ENCODE assay signal across 8 cellular contexts in the genomic region with DNA sequence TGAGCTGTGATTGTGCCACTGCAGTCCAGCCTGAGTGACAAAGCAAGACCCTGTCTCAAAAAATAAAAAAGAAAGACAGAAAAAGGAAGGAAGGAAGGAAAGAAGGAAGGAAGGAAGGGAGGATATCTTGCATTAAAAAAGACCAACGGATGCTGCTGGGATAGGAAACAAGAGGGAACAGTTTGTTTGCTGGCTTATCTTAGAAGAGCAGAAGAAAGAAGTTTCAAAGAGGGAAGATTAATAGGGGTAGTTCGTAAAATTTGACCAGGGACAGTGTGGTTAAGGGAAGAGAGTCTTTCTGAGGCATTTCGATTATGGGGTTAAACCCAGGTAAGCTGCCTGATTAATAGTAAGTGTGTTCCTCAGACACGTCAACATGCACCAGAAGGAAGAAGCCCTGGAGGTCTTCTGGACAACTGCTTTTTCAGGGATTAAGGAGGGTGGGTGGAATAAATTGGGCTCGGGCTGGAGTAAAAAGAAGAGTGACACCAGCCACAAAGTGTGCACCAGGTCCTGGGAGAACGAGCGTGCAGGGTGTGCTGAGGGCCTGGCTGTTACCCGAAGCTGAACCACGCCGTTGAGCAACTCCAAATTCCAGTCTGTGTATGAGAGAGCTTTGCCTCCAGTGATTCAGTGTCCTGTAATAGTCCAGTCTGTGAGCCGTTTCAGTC. TPM values are rescaled to one million over a fixed set of nuclear protein-coding genes. Genes with fewer than 3 reads are reported as not detected.
DNase-seq lines count a peak whose midpoint lies in the region; ATAC-seq and TF ChIP-seq lines count a peak whose summit lies in the region.

No MANE protein-coding gene starts in this region.

- H3K27me3 Mint-ChIP-seq in T-helper 1 cell treated with Interleukin-12 subunit alpha and Interleukin-12 subunit beta and Interleukin-4 antibody, amounts not matched to agents 30 μg/mL and 1 μg/mL, for 36 hours (ENCODE audit: low read depth), result no peaks in the 10 kb centered on the region
- no peaks in the 10 kb centered on the region for H3K27me3 Mint-ChIP-seq in effector memory CD8-positive, alpha-beta T cell

- TF ChIP-seq CTCF in PC-3 (conservative IDR thresholded peaks at IDR 0.05; ENCODE audit: low read depth, low read length) (no peak), dorsolateral prefrontal cortex (IDR thresholded peaks at IDR 0.05 in 54 of 56, conservative IDR thresholded peaks at IDR 0.05 in 2 of 56; ENCODE audit: low read depth in 1 of 56, partially characterized antibody in 56 of 56) (no peak)

- H3K4me2 ChIP-seq in PC-3 (ENCODE audit: low read length), result peak overlapping the region; percentile 42

- H3K9me2 ChIP-seq in PC-3 (replicated peaks; ENCODE audit: low read length), result no peaks in the 10 kb centered on the region

- ATAC-seq in PC-3 (peak; percentile 21; the same call in 1 of the 2 replicates), SK-N-SH treated with all-trans-retinoic acid at 6 μM for 48 hours (no peak)
- ATAC-seq in effector memory CD8-positive, alpha-beta T cell (replicated peaks), result no peak

- no TSS peak for BruUV-seq in PC-3 (replicated peaks; lab: Mats Ljungman, UMichigan)

- peak overlapping the region; percentile 78 for H3K27ac Mint-ChIP-seq in T-helper 1 cell treated with Interleukin-12 subunit alpha and Interleukin-12 subunit beta and Interleukin-4 antibody, amounts not matched to agents 30 μg/mL and 1 μg/mL, for 36 hours
- H3K27ac Mint-ChIP-seq in effector memory CD8-positive, alpha-beta T cell, result peak overlapping the region; percentile 65 to 98

- intact Hi-C loops in PC-3 (cut with micrococcal nuclease), result loop anchor here (5.0 to 10.0 kb wide), 2 partner anchors 37 to 190 kb away; no protein-coding TSS in a partner anchor
- intact Hi-C loops in dorsolateral prefrontal cortex (cut with DNase I), result loop anchor here in 1 of 2 donors (5.0 kb wide), 1 partner anchor 47 kb away; no protein-coding TSS in a partner anchor

- DNase-seq in T-helper 1 cell (no peak), PC-3 (peak; percentile 82), dorsolateral prefrontal cortex (no peak)
- no peak for DNase-seq in effector memory CD8-positive, alpha-beta T cell
- DNase-seq in stimulated activated CD4-positive, alpha-beta T cell treated with anti-CD3 and anti-CD28 coated beads, Interleukin-1b, Interleukin-23, amount 100 ng/mL, for 48 hours, result no peak

- H3K36me3 ChIP-seq in PC-3 (ENCODE audit: low read depth, low read length), result no peaks in the 10 kb centered on the region
- no peaks in the 10 kb centered on the region for H3K36me3 ChIP-seq in skeletal muscle tissue (ENCODE audit: control insufficient read depth in 3 of 3, insufficient read depth in 3 of 3, low read length in 3 of 3)

- peak overlapping the region; percentile 83 for H3K4me3 Mint-ChIP-seq in T-helper 1 cell treated with Interleukin-12 subunit alpha and Interleukin-12 subunit beta and Interleukin-4 antibody, amounts not matched to agents 30 μg/mL and 1 μg/mL, for 36 hours
- peak overlapping the region; percentile 70 to 83 for H3K4me3 Mint-ChIP-seq in effector memory CD8-positive, alpha-beta T cell

- H3K9me3 ChIP-seq in PC-3 (ENCODE audit: low read length), result no peaks in the 10 kb centered on the region
- no peaks in the 10 kb centered on the region for H3K9me3 ChIP-seq in skeletal muscle tissue (ENCODE audit: control insufficient read depth in 3 of 3, low read length in 3 of 3)

- H3K27me3 ChIP-seq in PC-3 (ENCODE audit: low read length), result no peaks in the 10 kb centered on the region
- H3K27me3 ChIP-seq in skeletal muscle tissue (ENCODE audit: control insufficient read depth in 3 of 3, insufficient read depth in 3 of 3, low read length in 3 of 3), result no peaks in the 10 kb centered on the region
- H3K27me3 ChIP-seq in dorsolateral prefrontal cortex, result peaks cover 0 to 4% (median 0%) of the 10 kb centered on the region in 45 donors

- peaks cover 67% of the 10 kb centered on the region for H3K4me1 Mint-ChIP-seq in T-helper 1 cell treated with Interleukin-12 subunit alpha and Interleukin-12 subunit beta and Interleukin-4 antibody, amounts not matched to agents 30 μg/mL and 1 μg/mL, for 36 hours (ENCODE audit: low read depth)
- peaks cover 53 to 74% of the 10 kb centered on the region in 2 donors for H3K4me1 Mint-ChIP-seq in effector memory CD8-positive, alpha-beta T cell (ENCODE audit: low read depth in 2 of 2)

- H3K4me1 ChIP-seq in PC-3 (ENCODE audit: insufficient read depth, low read length), result peaks cover 46% of the 10 kb centered on the region
- peaks cover 0 to 8% (median 4%) of the 10 kb centered on the region in 3 donors for H3K4me1 ChIP-seq in skeletal muscle tissue (ENCODE audit: control insufficient read depth in 3 of 3, insufficient read depth in 3 of 3, low read length in 3 of 3)

- no peaks in the 10 kb centered on the region for H3K9me3 Mint-ChIP-seq in T-helper 1 cell treated with Interleukin-12 subunit alpha and Interleukin-12 subunit beta and Interleukin-4 antibody, amounts not matched to agents 30 μg/mL and 1 μg/mL, for 36 hours
- H3K9me3 Mint-ChIP-seq in effector memory CD8-positive, alpha-beta T cell, result no peaks in the 10 kb centered on the region

- H3F3A ChIP-seq in PC-3 (ENCODE audit: low read length, unreplicated experiment), result no peaks in the 10 kb centered on the region

- H4K20me1 ChIP-seq in PC-3 (ENCODE audit: low read length), result no peaks in the 10 kb centered on the region

- H3K79me2 ChIP-seq in PC-3 (ENCODE audit: low read length), result no peaks in the 10 kb centered on the region

- H3K9ac ChIP-seq in PC-3 (ENCODE audit: low read length) (no peak overlapping the region), skeletal muscle tissue (ENCODE audit: low read depth in 1 of 3, low read length in 3 of 3) (no peak overlapping the region)

- H3K36me3 Mint-ChIP-seq in T-helper 1 cell treated with Interleukin-12 subunit alpha and Interleukin-12 subunit beta and Interleukin-4 antibody, amounts not matched to agents 30 μg/mL and 1 μg/mL, for 36 hours (ENCODE audit: low read depth), result peaks cover 37% of the 10 kb centered on the region
- H3K36me3 Mint-ChIP-seq in effector memory CD8-positive, alpha-beta T cell (ENCODE audit: insufficient read depth), result peaks cover 30% of the 10 kb centered on the region

- H3K27ac ChIP-seq in PC-3 (ENCODE audit: low read length), result peak overlapping the region; percentile 90
- H3K27ac ChIP-seq in skeletal muscle tissue (ENCODE audit: low read depth, low read length), result peak overlapping the region; percentile 36
- H3K27ac ChIP-seq in dorsolateral prefrontal cortex, result no peak overlapping the region

- H3K4me3 ChIP-seq in PC-3 (ENCODE audit: low read length), result no peak overlapping the region
- no peak overlapping the region for H3K4me3 ChIP-seq in skeletal muscle tissue (ENCODE audit: low read length in 3 of 3)
- H3K4me3 ChIP-seq in dorsolateral prefrontal cortex, result no peak overlapping the region

- POLR2A ChIA-PET in PC-3 (lab: Charles Lee; ENCODE audit: unreplicated experiment), result no interaction called here

- CTCF ChIA-PET in PC-3 (lab: Charles Lee), result no interaction called here

- H2AFZ ChIP-seq in PC-3 (ENCODE audit: low read length), result peak overlapping the region; percentile 65

TF ChIP-seq in SK-N-SH treated with all-trans-retinoic acid at 6 μM for 48 hours, 23 proteins besides CTCF, POLR2A, EP300 and RAD21:
- TF ChIP-seq ZNF565 (CRISPR knock-in tag; conservative IDR thresholded peaks at IDR 0.05; ENCODE audit: low read depth) (no peak), RARB (CRISPR knock-in tag; IDR thresholded peaks at IDR 0.05) (no peak), ESRRG (CRISPR knock-in tag; IDR thresholded peaks at IDR 0.05) (no peak), ZC3H10 (CRISPR knock-in tag; IDR thresholded peaks at IDR 0.05) (no peak), CSDC2 (CRISPR knock-in tag; IDR thresholded peaks at IDR 0.05) (no peak), TCF4 (CRISPR knock-in tag; IDR thresholded peaks at IDR 0.05; ENCODE audit: borderline replicate concordance) (no peak), ZNF8 (CRISPR knock-in tag; IDR thresholded peaks at IDR 0.05) (no peak), ZFP30 (CRISPR knock-in tag; IDR thresholded peaks at IDR 0.05) (no peak), PPARA (CRISPR knock-in tag; IDR thresholded peaks at IDR 0.05; ENCODE audit: borderline replicate concordance) (no peak), ISL1 (CRISPR knock-in tag; IDR thresholded peaks at IDR 0.05) (no peak)
- TF ChIP-seq, protein P1, sequence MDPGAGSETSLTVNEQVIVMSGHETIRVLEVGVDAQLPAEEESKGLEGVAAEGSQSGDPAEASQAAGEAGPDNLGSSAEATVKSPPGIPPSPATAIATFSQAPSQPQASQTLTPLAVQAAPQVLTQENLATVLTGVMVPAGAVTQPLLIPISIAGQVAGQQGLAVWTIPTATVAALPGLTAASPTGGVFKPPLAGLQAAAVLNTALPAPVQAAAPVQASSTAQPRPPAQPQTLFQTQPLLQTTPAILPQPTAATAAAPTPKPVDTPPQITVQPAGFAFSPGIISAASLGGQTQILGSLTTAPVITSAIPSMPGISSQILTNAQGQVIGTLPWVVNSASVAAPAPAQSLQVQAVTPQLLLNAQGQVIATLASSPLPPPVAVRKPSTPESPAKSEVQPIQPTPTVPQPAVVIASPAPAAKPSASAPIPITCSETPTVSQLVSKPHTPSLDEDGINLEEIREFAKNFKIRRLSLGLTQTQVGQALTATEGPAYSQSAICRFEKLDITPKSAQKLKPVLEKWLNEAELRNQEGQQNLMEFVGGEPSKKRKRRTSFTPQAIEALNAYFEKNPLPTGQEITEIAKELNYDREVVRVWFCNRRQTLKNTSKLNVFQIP (CRISPR knock-in tag; IDR thresholded peaks at IDR 0.05; ENCODE audit: borderline replicate concordance, low read depth), result no peak

RNA-seq across cellular contexts. Expression of a gene that starts 24.8 kb away (rescaled TPM):
- 0.81 and 1.1 TPM in 2 replicates for total RNA-seq in PC-3 (2014; rRNA removed)
- total RNA-seq in skeletal muscle tissue, result 4.2 TPM
- total RNA-seq in dorsolateral prefrontal cortex, result 10 to 100 TPM in 81 of 120 experiments, 1 to 10 TPM in 39; 2.2 to 46.5 (median 12.0) TPM

Comparison
In these comparisons a context has a peak if more than half of its experiments do, and no peak if none do; other contexts are left out.
1. H3K27ac ChIP-seq: peak in PC-3 (single experiment) and skeletal muscle tissue (single experiment); none in dorsolateral prefrontal cortex (0 of 59).